18 cellular contexts compared by ENCODE assay signal in the genomic region with DNA sequence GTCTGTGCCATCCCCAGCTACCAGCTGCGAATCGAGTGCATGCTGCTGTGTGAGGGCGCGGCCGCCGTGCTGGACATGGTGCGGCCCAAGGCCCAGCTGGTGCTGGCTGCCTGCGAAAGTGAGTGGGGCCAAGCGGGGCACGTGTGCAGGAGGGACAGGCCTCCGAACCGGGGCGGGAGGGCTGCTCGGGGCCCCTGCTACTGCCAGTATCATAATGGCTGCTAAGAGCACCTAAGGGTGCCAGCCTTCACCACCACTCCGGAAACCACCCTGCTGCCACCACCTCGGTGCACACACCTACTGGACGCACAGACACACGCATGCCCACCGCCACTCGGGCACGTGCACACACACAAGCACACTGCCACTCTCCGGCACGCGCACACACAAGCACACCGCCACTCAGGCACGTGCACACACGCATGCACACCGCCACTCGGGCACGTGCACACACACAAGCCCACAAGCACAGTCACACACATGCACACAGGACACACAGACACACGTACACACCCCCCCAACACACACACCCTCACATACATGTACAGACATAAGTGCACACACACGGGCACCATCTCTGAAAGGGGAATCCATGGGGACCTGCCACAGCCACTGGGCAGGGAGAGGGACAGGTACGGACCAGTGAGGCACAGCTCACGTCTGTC.
"Had no signal": no experiment of that assay in that cellular context is flagged by ENCODE, and none has a peak within 500 bp of the region (broad histone marks: within the 10 kb centered on the region; RNA-seq: fewer than 3 reads in every experiment).

No MANE protein-coding gene starts in this region.

- H3K36me3 ChIP-seq: ovary had no signal

- H3K4me1 ChIP-seq: colonic mucosa, transverse colon had no signal

- H3K9me3 Mint-ChIP-seq: naive thymus-derived CD8-positive, alpha-beta T cell had no signal

- H3K27ac ChIP-seq: colonic mucosa, heart right ventricle, ovary, stomach, transverse colon had no signal

- H3K4me3 ChIP-seq: colonic mucosa, heart right ventricle, mucosa of descending colon, ovary, right atrium auricular region, stomach, thoracic aorta, transverse colon had no signal

- ATAC-seq: mucosa of descending colon; naive thymus-derived CD8-positive, alpha-beta T cell had no signal

- DNase-seq: colonic mucosa; dermis blood vessel endothelial cell; heart right ventricle; hypothalamus; kidney glomerular epithelial cell; mammary epithelial cell; mucosa of descending colon; naive thymus-derived CD8-positive, alpha-beta T cell; nucleus accumbens; ovary; small intestine; stimulated activated CD4-positive, alpha-beta T cell treated with anti-CD3 and anti-CD28 coated beads, Interleukin-12 subunit alpha, Interleukin-12 subunit beta, amount 100 ng/mL, for 4 hours; stimulated activated naive CD4-positive, alpha-beta T cell; stomach; substantia nigra; transverse colon had no signal

- H3K27me3 ChIP-seq: colonic mucosa, heart right ventricle, ovary, right atrium auricular region, stomach, transverse colon had no signal

- H3K4me3 Mint-ChIP-seq: naive thymus-derived CD8-positive, alpha-beta T cell had no signal

- H3K9me3 ChIP-seq: colonic mucosa, heart right ventricle, mucosa of descending colon, ovary, right atrium auricular region, stomach, thoracic aorta, transverse colon had no signal

- H3K27me3 Mint-ChIP-seq: naive thymus-derived CD8-positive, alpha-beta T cell had no signal
